26 cellular contexts compared by ENCODE assay signal in genomic region chr1:11450310-11450709, GRCh38. TPM values are rescaled to one million over a fixed set of nuclear protein-coding genes. Genes with fewer than 3 reads are reported as not detected.
"Had no signal": no experiment of that assay in that cellular context is flagged by ENCODE, and none has a peak within 500 bp of the region (broad histone marks: within the 10 kb centered on the region; RNA-seq: fewer than 3 reads in every experiment).

No MANE protein-coding gene starts in this region.

- H3K4me1 ChIP-seq: heart right ventricle, lower lobe of right lung, right atrium auricular region, suprapubic skin, tibial artery, upper lobe of right lung had no signal

- H3K27me3 ChIP-seq: ovary, right atrium auricular region had no signal

- H3K27ac ChIP-seq: heart right ventricle, hepatocyte, lower lobe of right lung, neutrophil, ovary, right atrium auricular region, skin epidermis, suprapubic skin, thoracic aorta, tibial artery, upper lobe of right lung had no signal

- H3K4me3 ChIP-seq: heart right ventricle, hepatocyte, lower lobe of right lung, ovary, right atrium auricular region, skin epidermis, suprapubic skin, thoracic aorta, tibial artery, upper lobe of right lung had no signal

- DNase-seq: heart right ventricle; islet precursor cell; lower lobe of right lung; mammary epithelial cell; mesenchymal stem cell; naive thymus-derived CD8-positive, alpha-beta T cell; occipital lobe; ovary; stimulated activated CD4-positive, alpha-beta T cell treated with anti-CD3 and anti-CD28 coated beads, Interleukin-12 subunit alpha, Interleukin-12 subunit beta, amount 100 ng/mL, for 4 hours; stimulated activated CD4-positive, alpha-beta T cell treated with anti-CD3 and anti-CD28 coated beads, Interleukin-15, amount 100 ng/mL, for 24 hours; stimulated activated CD4-positive, alpha-beta T cell treated with anti-CD3 and anti-CD28 coated beads, Interleukin-2, amount 100 ng/mL, for 24 hours; stimulated activated CD4-positive, alpha-beta T cell treated with anti-CD3 and anti-CD28 coated beads, Interleukin-4, amount 100 ng/mL, for 24 hours; stimulated activated naive CD4-positive, alpha-beta T cell; tibial artery; trophoblast cell; upper lobe of right lung had no signal

- H2AFZ ChIP-seq: hepatocyte had no signal

- FAIRE-seq: urothelium cell line had no signal

- H3K36me3 ChIP-seq: heart right ventricle, lower lobe of right lung, neutrophil, ovary, right atrium auricular region, suprapubic skin, thoracic aorta, tibial artery, upper lobe of right lung had no signal

- H3K79me2 ChIP-seq: hepatocyte had no signal

- H3K9me3 ChIP-seq: heart right ventricle, lower lobe of right lung, neutrophil, ovary, right atrium auricular region, suprapubic skin, thoracic aorta, tibial artery, upper lobe of right lung had no signal

- ATAC-seq: heart right ventricle; lower lobe of right lung; naive thymus-derived CD8-positive, alpha-beta T cell; sciatic nerve; stimulated activated effector memory CD8-positive, alpha-beta T cell treated with anti-CD3 and anti-CD28 coated beads, Interleukin-12 subunit alpha, Interleukin-12 subunit beta, amount 100 ng/mL, for 72 hours; upper lobe of right lung had no signal

- H3K4me2 ChIP-seq: hepatocyte had no signal

RNA-seq across cellular contexts. Expression of gene DISP3, which starts 28.6 kb away (rescaled TPM):
- total RNA-seq: subcutaneous adipose tissue, suprapubic skin, thoracic aorta, upper lobe of right lung had no signal
- polyA plus RNA-seq: hepatocyte had no signal
